13 cellular contexts compared by ENCODE assay signal in genomic region chr13:110055089-110055488, GRCh38.
DNase-seq lines count a peak whose midpoint lies in the region; ATAC-seq and TF ChIP-seq lines count a peak whose summit lies in the region.
"Had no signal": no experiment of that assay in that cellular context is flagged by ENCODE, and none has a peak within 500 bp of the region (broad histone marks: within the 10 kb centered on the region; RNA-seq: fewer than 3 reads in every experiment).

No MANE protein-coding gene starts in this region.

- H3K4me3 Mint-ChIP-seq in chondrocyte (ENCODE audit: unreplicated experiment) (no peak overlapping the region), glutamatergic neuron (ENCODE audit: unreplicated experiment) (no peak overlapping the region)
- H3K4me3 Mint-ChIP-seq: CD8-positive, alpha-beta memory T cell; nephron; WTC11 had no signal

- peaks cover 3% of the 10 kb centered on the region for H3K27me3 Mint-ChIP-seq in chondrocyte (ENCODE audit: low read depth)
- peaks cover 2% of the 10 kb centered on the region for H3K27me3 Mint-ChIP-seq in glutamatergic neuron (ENCODE audit: unreplicated experiment)

- H3K27ac Mint-ChIP-seq in chondrocyte (ENCODE audit: unreplicated experiment) (no peak overlapping the region), glutamatergic neuron (ENCODE audit: unreplicated experiment) (no peak overlapping the region)
- H3K27ac Mint-ChIP-seq: CD8-positive, alpha-beta memory T cell; nephron; WTC11 had no signal

- ATAC-seq in GM18498 (IDR thresholded peaks at IDR 0.05; ENCODE audit: unreplicated experiment) (peak; percentile 80), GM21786 (IDR thresholded peaks at IDR 0.05; ENCODE audit: unreplicated experiment) (peak; percentile 76)
- ATAC-seq: left cardiac atrium, WTC11 had no signal

- H3K36me3 ChIP-seq in H7 (replicated peaks; ENCODE audit: control insufficient read depth, insufficient read depth, low read length) = no peaks in the 10 kb centered on the region

- H3K9me3 Mint-ChIP-seq in chondrocyte (ENCODE audit: low read depth) = no peaks in the 10 kb centered on the region
- peaks cover 2% of the 10 kb centered on the region for H3K9me3 Mint-ChIP-seq in glutamatergic neuron (ENCODE audit: unreplicated experiment)
- H3K9me3 Mint-ChIP-seq: nephron had no signal

- H3K4me3 ChIP-seq in Jurkat, Clone E6-1 (ENCODE audit: low read length) = no peak overlapping the region
- H3K4me3 ChIP-seq in fibroblast of villous mesenchyme (ENCODE audit: low read depth, low read length) (no peak overlapping the region), H7 (ENCODE audit: insufficient read depth, low read depth, low read length) (no peak overlapping the region)

- TF ChIP-seq CTCF in fibroblast of villous mesenchyme (IDR thresholded peaks at IDR 0.05; ENCODE audit: insufficient read depth, low read depth, low read length) = no peak
- TF ChIP-seq CTCF in chondrocyte (IDR thresholded peaks at IDR 0.05) = no peak
- TF ChIP-seq CTCF in glutamatergic neuron (IDR thresholded peaks at IDR 0.05; ENCODE audit: partially characterized antibody, unreplicated experiment) = no peak

- peak; percentile 2 for DNase-seq in Jurkat, Clone E6-1 (ENCODE audit: low read depth, low spot score)
- DNase-seq in fibroblast of villous mesenchyme (ENCODE audit: low read depth) (peak; percentile 60), globus pallidus (ENCODE audit: low spot score) (no peak), chondrocyte (ENCODE audit: low spot score) (no peak), H7 (no peak), glutamatergic neuron (no peak)
- DNase-seq: CD8-positive, alpha-beta memory T cell; Karpas-422; left cardiac atrium had no signal

- H3K4me1 Mint-ChIP-seq in chondrocyte (ENCODE audit: low read depth) (peaks cover 4% of the 10 kb centered on the region), glutamatergic neuron (ENCODE audit: low read depth, unreplicated experiment) (no peaks in the 10 kb centered on the region)
- H3K4me1 Mint-ChIP-seq: CD8-positive, alpha-beta memory T cell; nephron had no signal

- no peaks in the 10 kb centered on the region for H3K27me3 ChIP-seq in H7 (ENCODE audit: control insufficient read depth, insufficient read depth, low read length)

- H3K36me3 Mint-ChIP-seq in chondrocyte (ENCODE audit: low read depth) = no peaks in the 10 kb centered on the region
- no peaks in the 10 kb centered on the region for H3K36me3 Mint-ChIP-seq in glutamatergic neuron (ENCODE audit: unreplicated experiment)
- H3K36me3 Mint-ChIP-seq: CD8-positive, alpha-beta memory T cell; WTC11 had no signal

Comparison
In these comparisons a context has a peak if more than half of its experiments do, and no peak if none do; other contexts are left out.
1. DNase-seq: peak in Jurkat, Clone E6-1 (single experiment) and fibroblast of villous mesenchyme (single experiment); none in globus pallidus (single experiment), chondrocyte (single experiment), H7 (single experiment) and glutamatergic neuron (single experiment).